ENCODE assay signal across 1 cellular context in the genomic region with DNA sequence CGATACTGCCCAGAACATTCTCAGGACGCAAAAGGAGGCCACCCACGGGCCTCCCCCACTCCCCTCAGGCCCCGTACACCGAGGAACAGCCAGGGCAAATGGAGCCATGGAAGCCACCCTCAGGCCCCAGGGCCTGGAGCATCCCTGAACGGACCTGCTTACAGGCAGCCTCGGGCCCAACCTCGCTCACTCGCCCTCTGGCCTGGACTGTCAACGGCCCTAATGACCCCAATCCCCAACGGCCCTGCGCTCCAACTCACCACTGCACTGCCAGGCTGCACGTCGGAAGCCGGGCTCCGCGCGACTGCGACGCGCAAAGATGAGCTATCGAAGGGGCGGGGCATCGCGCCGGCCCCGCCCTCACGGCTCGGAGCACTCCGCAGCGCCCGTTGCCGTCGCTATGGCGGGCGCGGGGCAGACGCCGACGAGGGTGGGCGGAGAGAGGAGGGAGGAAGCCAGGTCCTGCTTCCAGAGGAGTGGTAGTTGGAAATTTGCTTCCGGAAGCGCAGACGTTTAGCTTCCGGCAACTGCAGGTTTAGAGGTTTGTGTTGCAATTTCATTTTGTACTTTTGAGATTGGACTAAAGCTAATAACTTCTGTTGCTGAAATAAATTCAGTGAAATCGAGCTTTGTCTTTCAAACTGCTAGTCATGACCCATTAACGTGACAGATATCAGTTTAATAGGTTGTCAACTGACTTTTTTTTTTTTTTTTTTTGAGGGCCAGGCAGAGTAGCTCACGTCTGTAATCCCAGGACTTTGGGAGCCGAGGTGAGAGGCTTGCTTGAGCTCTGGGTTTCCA.
TF ChIP-seq lines count a peak whose summit lies in the region.

A gene (minus strand): TSS at position 308 of the 801 bp plus-strand sequence. CDS start 3,923 bp downstream, outside the sequence.

TF ChIP-seq in neural cell, 6 proteins besides CTCF, POLR2A, EP300 and RAD21 (continued from another document):
- TF ChIP-seq, protein P1, sequence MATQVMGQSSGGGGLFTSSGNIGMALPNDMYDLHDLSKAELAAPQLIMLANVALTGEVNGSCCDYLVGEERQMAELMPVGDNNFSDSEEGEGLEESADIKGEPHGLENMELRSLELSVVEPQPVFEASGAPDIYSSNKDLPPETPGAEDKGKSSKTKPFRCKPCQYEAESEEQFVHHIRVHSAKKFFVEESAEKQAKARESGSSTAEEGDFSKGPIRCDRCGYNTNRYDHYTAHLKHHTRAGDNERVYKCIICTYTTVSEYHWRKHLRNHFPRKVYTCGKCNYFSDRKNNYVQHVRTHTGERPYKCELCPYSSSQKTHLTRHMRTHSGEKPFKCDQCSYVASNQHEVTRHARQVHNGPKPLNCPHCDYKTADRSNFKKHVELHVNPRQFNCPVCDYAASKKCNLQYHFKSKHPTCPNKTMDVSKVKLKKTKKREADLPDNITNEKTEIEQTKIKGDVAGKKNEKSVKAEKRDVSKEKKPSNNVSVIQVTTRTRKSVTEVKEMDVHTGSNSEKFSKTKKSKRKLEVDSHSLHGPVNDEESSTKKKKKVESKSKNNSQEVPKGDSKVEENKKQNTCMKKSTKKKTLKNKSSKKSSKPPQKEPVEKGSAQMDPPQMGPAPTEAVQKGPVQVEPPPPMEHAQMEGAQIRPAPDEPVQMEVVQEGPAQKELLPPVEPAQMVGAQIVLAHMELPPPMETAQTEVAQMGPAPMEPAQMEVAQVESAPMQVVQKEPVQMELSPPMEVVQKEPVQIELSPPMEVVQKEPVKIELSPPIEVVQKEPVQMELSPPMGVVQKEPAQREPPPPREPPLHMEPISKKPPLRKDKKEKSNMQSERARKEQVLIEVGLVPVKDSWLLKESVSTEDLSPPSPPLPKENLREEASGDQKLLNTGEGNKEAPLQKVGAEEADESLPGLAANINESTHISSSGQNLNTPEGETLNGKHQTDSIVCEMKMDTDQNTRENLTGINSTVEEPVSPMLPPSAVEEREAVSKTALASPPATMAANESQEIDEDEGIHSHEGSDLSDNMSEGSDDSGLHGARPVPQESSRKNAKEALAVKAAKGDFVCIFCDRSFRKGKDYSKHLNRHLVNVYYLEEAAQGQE (IDR thresholded peaks at IDR 0.05; ENCODE audit: borderline replicate concordance), result peak; percentile 61
- peak; percentile 53 for TF ChIP-seq SMC3 (conservative IDR thresholded peaks at IDR 0.05; ENCODE audit: poor library complexity)
